Comparison of ENCODE assay signal across 1 cellular context in genomic region chr11:9249252-9249651, GRCh38.
TF ChIP-seq lines count a peak whose summit lies in the region.

No MANE protein-coding gene starts in this region.

TF ChIP-seq in HEK293, 187 proteins besides CTCF, POLR2A, EP300 and RAD21 (continued from another document):
- TF ChIP-seq ZBTB10 (tag by site-specific recombination; IDR thresholded peaks at IDR 0.05): no peak
